8 cellular contexts compared by ENCODE assay signal in genomic region chr4:6916587-6917444, GRCh38. TPM values are rescaled to one million over a fixed set of nuclear protein-coding genes. Genes with fewer than 3 reads are reported as not detected.
DNase-seq lines count a peak whose midpoint lies in the region; ATAC-seq and TF ChIP-seq lines count a peak whose summit lies in the region.

No MANE protein-coding gene starts in this region.

- H3K4me1 ChIP-seq in lower lobe of right lung, result peaks cover 74% of the 10 kb centered on the region

- intact Hi-C loops in lower lobe of right lung (cut with DNase I), result no loop called here

- ATAC-seq in HG02610 (IDR thresholded peaks at IDR 0.05; ENCODE audit: unreplicated experiment), result peak; percentile 63
- peak; percentile 81 for ATAC-seq in T-helper 17 cell
- peak; percentile 36 to 43 for ATAC-seq in lower lobe of right lung
- no peak for ATAC-seq in GM18867 (IDR thresholded peaks at IDR 0.05; ENCODE audit: unreplicated experiment)

- DNase-seq in T-helper 17 cell (peak; percentile 28 to 58 (median 44)), lower lobe of right lung (peak; percentile 76), superior temporal gyrus (ENCODE audit: extremely low spot score) (peak; percentile 35), DMS114 treated with DMSO at 0.1 percent for 48 hours (lab: John Stamatoyannopoulos, UW; ENCODE audit: unreplicated experiment) (no peak), SW 1271 (lab: John Stamatoyannopoulos, UW) (no peak)

- no peaks in the 10 kb centered on the region for H3K27me3 Mint-ChIP-seq in T-helper 17 cell

- H3K4me3 ChIP-seq in lower lobe of right lung, result peak overlapping the region; percentile 11

- no peaks in the 10 kb centered on the region for H3K36me3 ChIP-seq in lower lobe of right lung

- no peaks in the 10 kb centered on the region for H3K27me3 ChIP-seq in lower lobe of right lung (ENCODE audit: low read depth)

- H3K36me3 Mint-ChIP-seq in T-helper 17 cell (ENCODE audit: low read depth), result no peaks in the 10 kb centered on the region

- H3K27ac ChIP-seq in angular gyrus (ENCODE audit: low read depth, low read length) (peak overlapping the region; percentile 59), lower lobe of right lung (peak overlapping the region; percentile 84)

- no peak for TF ChIP-seq CTCF in lower lobe of right lung (IDR thresholded peaks at IDR 0.05)

- peaks cover 59% of the 10 kb centered on the region for H3K4me1 Mint-ChIP-seq in T-helper 17 cell

- peak overlapping the region; percentile 98 for H3K27ac Mint-ChIP-seq in T-helper 17 cell

- peak overlapping the region; percentile 87 for H3K4me3 Mint-ChIP-seq in T-helper 17 cell

- no peaks in the 10 kb centered on the region for H3K9me3 ChIP-seq in T-helper 17 cell (ENCODE audit: control insufficient read depth, low read length, poor library complexity, severe bottlenecking)
- H3K9me3 ChIP-seq in lower lobe of right lung, result no peaks in the 10 kb centered on the region

RNA-seq across cellular contexts. Expression of gene TBC1D14, which starts 7.2 kb away (rescaled TPM):
- 10 to 100 TPM; 49.1 to 55.2 TPM for total RNA-seq in T-helper 17 cell
- total RNA-seq in lower lobe of right lung, result 60.7 TPM

Comparison
In these comparisons a context has a peak if more than half of its experiments do, and no peak if none do; other contexts are left out.
1. DNase-seq: peak in T-helper 17 cell (3 of 3), lower lobe of right lung (single experiment) and superior temporal gyrus (single experiment); none in DMS114 treated with DMSO at 0.1 percent for 48 hours (single experiment) and SW 1271 (0 of 2).